Comparison of ENCODE assay signal across 1 cellular context in the genomic region with DNA sequence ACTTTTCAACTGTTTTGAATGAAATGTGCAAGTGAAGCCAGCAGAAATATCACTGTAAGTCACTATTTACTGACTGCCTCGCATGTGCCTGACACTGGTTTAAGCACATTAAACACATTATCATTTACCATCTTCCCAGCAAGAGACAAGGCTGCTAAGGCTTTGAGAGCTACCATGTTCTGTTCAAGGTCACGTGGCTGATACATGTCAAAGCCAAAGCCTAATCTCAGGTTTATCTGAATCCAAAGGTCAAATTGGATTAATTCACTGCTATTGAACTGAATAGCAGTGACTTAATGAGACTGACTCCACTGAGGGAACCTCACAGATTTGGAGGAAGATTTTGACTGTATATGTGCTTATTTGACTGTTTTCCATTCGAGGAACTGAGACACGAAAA.
TF ChIP-seq lines count a peak whose summit lies in the region.

No MANE protein-coding gene starts in this region.

TF ChIP-seq in K562, 482 proteins besides CTCF, POLR2A, EP300 and RAD21:
- TF ChIP-seq, protein P1, sequence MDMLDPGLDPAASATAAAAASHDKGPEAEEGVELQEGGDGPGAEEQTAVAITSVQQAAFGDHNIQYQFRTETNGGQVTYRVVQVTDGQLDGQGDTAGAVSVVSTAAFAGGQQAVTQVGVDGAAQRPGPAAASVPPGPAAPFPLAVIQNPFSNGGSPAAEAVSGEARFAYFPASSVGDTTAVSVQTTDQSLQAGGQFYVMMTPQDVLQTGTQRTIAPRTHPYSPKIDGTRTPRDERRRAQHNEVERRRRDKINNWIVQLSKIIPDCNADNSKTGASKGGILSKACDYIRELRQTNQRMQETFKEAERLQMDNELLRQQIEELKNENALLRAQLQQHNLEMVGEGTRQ (CRISPR knock-in tag; IDR thresholded peaks at IDR 0.05): peak; percentile 30; the same call in 1 of the 2 replicates
- TF ChIP-seq PRPF4 (IDR thresholded peaks at IDR 0.05; ENCODE audit: insufficient read depth, low read depth, low read length, poor library complexity, severe bottlenecking): no peak
